ENCODE assay signal across 9 cellular contexts in the genomic region with DNA sequence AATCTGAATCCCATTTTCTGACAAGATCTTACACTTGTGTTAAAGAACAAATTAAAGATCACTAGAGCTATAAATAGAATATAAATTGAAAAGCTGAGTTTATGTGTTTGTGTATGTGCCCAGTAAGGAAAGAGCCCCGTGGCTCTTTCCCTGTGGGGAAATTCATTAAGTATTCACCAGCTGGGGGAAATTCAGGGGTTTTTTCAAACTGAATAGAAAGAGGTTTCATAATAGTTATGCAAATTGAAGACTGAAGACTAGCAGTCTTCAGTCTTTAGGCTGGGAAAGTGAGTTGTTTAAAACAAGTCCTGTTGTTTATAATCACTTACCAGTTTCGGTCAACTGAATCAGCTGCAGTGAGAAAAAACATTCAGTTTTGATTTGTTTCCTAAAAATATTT. TPM values are rescaled to one million over a fixed set of nuclear protein-coding genes. Genes with fewer than 3 reads are reported as not detected.
A peak's percentile ranks its signal among the peaks of the same experiment; 100 is the strongest.
DNase-seq lines count a peak whose midpoint lies in the region; ATAC-seq and TF ChIP-seq lines count a peak whose summit lies in the region.
"Had no signal": no experiment of that assay in that cellular context is flagged by ENCODE, and none has a peak within 500 bp of the region (broad histone marks: within the 10 kb centered on the region; RNA-seq: fewer than 3 reads in every experiment).

No MANE protein-coding gene starts in this region.

- peak; percentile 74 for ATAC-seq in GM18858 (IDR thresholded peaks at IDR 0.05; ENCODE audit: unreplicated experiment)
- peak; percentile 89 for ATAC-seq in GM21447 (IDR thresholded peaks at IDR 0.05; ENCODE audit: unreplicated experiment)
- peak; percentile 72 for ATAC-seq in HG03139 (IDR thresholded peaks at IDR 0.05; ENCODE audit: unreplicated experiment)
- peak; percentile 50 for ATAC-seq in activated naive CD8-positive, alpha-beta T cell treated with anti-CD3 and anti-CD28 coated beads, Interleukin-2, amount 50 U/mL, for 24 hours
- no peak for ATAC-seq in Right ventricle myocardium superior (ENCODE audit: poor library complexity)

- DNase-seq in activated naive CD8-positive, alpha-beta T cell treated with anti-CD3 and anti-CD28 coated beads, Interleukin-2, amount 50 U/mL, for 24 hours: no peak
- DNase-seq in D341Med (ENCODE audit: low spot score) (no peak), Right ventricle myocardium superior (no peak), NK-92 (lab: John Stamatoyannopoulos, UW; ENCODE audit: unreplicated experiment) (no peak), HFFc6 (no peak)

- intact Hi-C loops in Right ventricle myocardium superior (cut with DNase I): no loop called here

- no peaks in the 10 kb centered on the region for H3K36me3 Mint-ChIP-seq in activated naive CD8-positive, alpha-beta T cell treated with anti-CD3 and anti-CD28 coated beads, Interleukin-2, amount 50 U/mL, for 24 hours (ENCODE audit: low read depth)
- H3K36me3 Mint-ChIP-seq in HFFc6 (ENCODE audit: low read depth): no peaks in the 10 kb centered on the region

- peaks cover 31% of the 10 kb centered on the region for H3K27me3 Mint-ChIP-seq in activated naive CD8-positive, alpha-beta T cell treated with anti-CD3 and anti-CD28 coated beads, Interleukin-2, amount 50 U/mL, for 24 hours
- peaks cover 2% of the 10 kb centered on the region; the same call in 1 of the 2 replicates for H3K27me3 Mint-ChIP-seq in HFFc6 (ENCODE audit: insufficient read depth)

- no peak for TF ChIP-seq CTCF in HFFc6 (IDR thresholded peaks at IDR 0.05)

- no peaks in the 10 kb centered on the region for H3K9me3 Mint-ChIP-seq in activated naive CD8-positive, alpha-beta T cell treated with anti-CD3 and anti-CD28 coated beads, Interleukin-2, amount 50 U/mL, for 24 hours
- H3K9me3 Mint-ChIP-seq in HFFc6: no peaks in the 10 kb centered on the region

- H3K27ac Mint-ChIP-seq in activated naive CD8-positive, alpha-beta T cell treated with anti-CD3 and anti-CD28 coated beads, Interleukin-2, amount 50 U/mL, for 24 hours: no peak overlapping the region
- H3K27ac Mint-ChIP-seq in HFFc6: no peak overlapping the region

- H3K4me1 Mint-ChIP-seq in activated naive CD8-positive, alpha-beta T cell treated with anti-CD3 and anti-CD28 coated beads, Interleukin-2, amount 50 U/mL, for 24 hours: peaks cover 22% of the 10 kb centered on the region
- H3K4me1 Mint-ChIP-seq in HFFc6 (ENCODE audit: low read depth): no peaks in the 10 kb centered on the region

- no peak overlapping the region for H3K4me3 Mint-ChIP-seq in activated naive CD8-positive, alpha-beta T cell treated with anti-CD3 and anti-CD28 coated beads, Interleukin-2, amount 50 U/mL, for 24 hours
- H3K4me3 Mint-ChIP-seq in HFFc6: no peak overlapping the region

RNA-seq across cellular contexts. Expression of gene MS4A7, which starts 11.3 kb away (rescaled TPM):
- total RNA-seq in Right ventricle myocardium superior: 11.9 TPM
- not detected for total RNA-seq in HFFc6 (2021; fragmentation: NEBNext Ultra II Directional; extraction: Animal tissue kit (Norgen Biotek cat#: 25700))
- total RNA-seq: MCF 10A had no signal

RNA-seq across cellular contexts. Expression of gene MS4A14, which starts 29.2 kb away (rescaled TPM):
- 0.97 TPM for total RNA-seq in Right ventricle myocardium superior
- total RNA-seq in HFFc6 (2021; fragmentation: NEBNext Ultra II Directional; extraction: Animal tissue kit (Norgen Biotek cat#: 25700)): not detected
- total RNA-seq: MCF 10A had no signal

RNA-seq across cellular contexts. Expression of gene MS4A6E, which starts 40.0 kb away (rescaled TPM):
- not detected for total RNA-seq in Right ventricle myocardium superior
- total RNA-seq in HFFc6 (2021; fragmentation: NEBNext Ultra II Directional; extraction: Animal tissue kit (Norgen Biotek cat#: 25700)): not detected
- total RNA-seq: MCF 10A had no signal

Comparison
In these comparisons a context has a peak if more than half of its experiments do, and no peak if none do; other contexts are left out.
1. RNA of gene MS4A7, which starts 11.3 kb away (total RNA-seq): 11.9 TPM in Right ventricle myocardium superior (single experiment); not detected in HFFc6; every median in the first group is over 10 times any median in the second.